Comparison of ENCODE assay signal across 18 cellular contexts in genomic region chr20:51189814-51190782, GRCh38.
A peak's percentile ranks its signal among the peaks of the same experiment; 100 is the strongest.
DNase-seq lines count a peak whose midpoint lies in the region; ATAC-seq and TF ChIP-seq lines count a peak whose summit lies in the region.
"Had no signal": no experiment of that assay in that cellular context is flagged by ENCODE, and none has a peak within 500 bp of the region (broad histone marks: within the 10 kb centered on the region; RNA-seq: fewer than 3 reads in every experiment).

No MANE protein-coding gene starts in this region.

- no peak overlapping the region for H2BK12ac ChIP-seq in H9 (ENCODE audit: insufficient read length, low read depth, low read length)

- H3K36me3 Mint-ChIP-seq in H9 (ENCODE audit: insufficient read depth in 1 of 3, low read depth in 3 of 3) = no peaks in the 10 kb centered on the region
- no peaks in the 10 kb centered on the region for H3K36me3 Mint-ChIP-seq in endodermal cell (ENCODE audit: low read depth)
- H3K36me3 Mint-ChIP-seq in naive B cell = no peaks in the 10 kb centered on the region
- H3K36me3 Mint-ChIP-seq: CD4-positive, alpha-beta memory T cell had no signal

- no peaks in the 10 kb centered on the region for H4K20me1 ChIP-seq in H9 (ENCODE audit: control insufficient read depth, insufficient read depth, insufficient read length)

- H3K4ac ChIP-seq in H9 (ENCODE audit: low read depth, low read length) = no peak overlapping the region

- no peaks in the 10 kb centered on the region for H3K79me1 ChIP-seq in H9 (ENCODE audit: insufficient read depth, low read depth, low read length, poor library complexity, severe bottlenecking)

- H3K36me3 ChIP-seq in endodermal cell (ENCODE audit: control insufficient read depth, insufficient read depth, low read length) = no peaks in the 10 kb centered on the region
- H3K36me3 ChIP-seq: BE2C, SJSA1 had no signal

- no peak for TF ChIP-seq CTCF in AG10803 (conservative IDR thresholded peaks at IDR 0.05; ENCODE audit: low read length)
- TF ChIP-seq CTCF in H9 (conservative IDR thresholded peaks at IDR 0.05) = no peak
- TF ChIP-seq CTCF in endodermal cell (conservative IDR thresholded peaks at IDR 0.05) = no peak

- H3K79me2 ChIP-seq in H9 (ENCODE audit: insufficient read depth, low read length) = no peaks in the 10 kb centered on the region

- peak; percentile 58 to 73 for ATAC-seq in naive B cell (ENCODE audit: low read depth in 2 of 2)

- H4K8ac ChIP-seq in H9 (replicated peaks; ENCODE audit: insufficient read length, low read depth, low read length) = no peak overlapping the region

- no peak overlapping the region for H3K27ac ChIP-seq in H9 (ENCODE audit: insufficient read length, low read depth, low read length)
- peak overlapping the region; percentile 61 for H3K27ac ChIP-seq in endodermal cell (ENCODE audit: low read depth, low read length)
- H3K27ac ChIP-seq: GM23248, HL-60, RWPE1, SJSA1 had no signal

- no peak overlapping the region for H3K18ac ChIP-seq in H9 (ENCODE audit: insufficient read length, low read depth, low read length)

- no peak overlapping the region for H4K91ac ChIP-seq in H9 (ENCODE audit: insufficient read length, low read depth, low read length)

- no peak overlapping the region for H3K4me3 Mint-ChIP-seq in H9
- H3K4me3 Mint-ChIP-seq in endodermal cell = no peak overlapping the region
- H3K4me3 Mint-ChIP-seq in naive B cell = peak overlapping the region in 3 of 8 donors; percentile 28 to 75 (median 50)
- H3K4me3 Mint-ChIP-seq: CD4-positive, alpha-beta memory T cell had no signal

- no peak overlapping the region for H2AK5ac ChIP-seq in H9 (ENCODE audit: insufficient read length, low read length)

- no peak overlapping the region for H4K5ac ChIP-seq in H9 (ENCODE audit: insufficient read length, low read depth, low read length)

- H3K56ac ChIP-seq in H9 (ENCODE audit: insufficient read length, low read depth, low read length) = no peak overlapping the region

- H3K23me2 ChIP-seq in H9 (ENCODE audit: insufficient read length, low read depth, low read length, poor library complexity, severe bottlenecking) = no peaks in the 10 kb centered on the region

- H3K4me3 ChIP-seq in AG10803 (ENCODE audit: low read length) (no peak overlapping the region), endodermal cell (ENCODE audit: low read length) (no peak overlapping the region)
- H3K4me3 ChIP-seq: GM23248, SJSA1 had no signal

- H3K4me1 Mint-ChIP-seq in H9 (peaks cover 6 to 9% of the 10 kb centered on the region in 2 experiments; a peak in 3 of 4 replicates), endodermal cell (peaks cover 11% of the 10 kb centered on the region), naive B cell (peaks cover 5 to 19% (median 6%) of the 10 kb centered on the region in 3 donors)
- H3K4me1 Mint-ChIP-seq: CD4-positive, alpha-beta memory T cell had no signal

- no CpG with 5 or more reads among the region's 12 CpGs for WGBS in H9 (ENCODE audit: extremely low coverage, insufficient read length, low lambda C conversion rate)
- WGBS in endodermal cell (ENCODE audit: insufficient coverage in 1 of 2, insufficient read length in 1 of 2), 2 experiments = 89 to 91% methylated on average over 11 to 12 of the region's 12 CpGs

- H2BK20ac ChIP-seq in H9 (ENCODE audit: low read depth, low read length, poor library complexity, severe bottlenecking) = no peak overlapping the region

- no peak overlapping the region for H2BK120ac ChIP-seq in H9 (ENCODE audit: low read depth, low read length, poor library complexity, severe bottlenecking)

- no peak overlapping the region for H2BK15ac ChIP-seq in H9 (ENCODE audit: low read depth, low read length)

- DNase-seq in AG10803 (ENCODE audit: low read depth) (peak; percentile 7), H9 (peak; percentile 17), endodermal cell (peak; percentile 30), naive B cell (peak; percentile 14), anterior cingulate cortex (lab: John Stamatoyannopoulos, UW) (no peak), NCI-H187 (lab: John Stamatoyannopoulos, UW) (no peak), DMS153 (lab: John Stamatoyannopoulos, UW) (no peak), T-helper 9 cell (no peak)
- DNase-seq: BE2C; CD4-positive, alpha-beta memory T cell; GM23248; KG1; NCI-H2029 treated with DMSO at 0.1 percent for 48 hours; NCI-H524; OCI-M1 had no signal

- H3K4me1 ChIP-seq in H9 (ENCODE audit: insufficient read depth, low read length) (0 out of 2 replicates have a peak, but pooled peaks cover 3% of the 10 kb centered on the region), endodermal cell (ENCODE audit: control insufficient read depth, insufficient read depth, low read length) (peaks cover 21% of the 10 kb centered on the region)
- H3K4me1 ChIP-seq: BE2C had no signal

- H3K4me2 ChIP-seq in H9 (ENCODE audit: insufficient read depth, insufficient read length, low read length) = no peak overlapping the region

- no peak overlapping the region for H3K27ac Mint-ChIP-seq in H9
- H3K27ac Mint-ChIP-seq in endodermal cell = no peak overlapping the region
- peak overlapping the region in 2 of 6 donors; percentile 26 to 60 for H3K27ac Mint-ChIP-seq in naive B cell
- H3K27ac Mint-ChIP-seq: CD4-positive, alpha-beta memory T cell had no signal

- H3K9me3 ChIP-seq in H9 (ENCODE audit: control insufficient read depth, low read depth, low read length) (no peaks in the 10 kb centered on the region), endodermal cell (ENCODE audit: control insufficient read depth, low read length) (peaks cover 2% of the 10 kb centered on the region)
- H3K9me3 ChIP-seq: BE2C, SJSA1 had no signal

- no peaks in the 10 kb centered on the region for H3K27me3 ChIP-seq in H9 (ENCODE audit: insufficient read depth, low read length)
- H3K27me3 ChIP-seq in endodermal cell (ENCODE audit: control insufficient read depth, insufficient read depth, low read length, poor library complexity, severe bottlenecking) = no peaks in the 10 kb centered on the region
- H3K27me3 ChIP-seq: BE2C had no signal

- no peak overlapping the region; the same call in 1 of the 2 replicates for H3K14ac ChIP-seq in H9 (ENCODE audit: insufficient read depth, low read length)

- H2BK5ac ChIP-seq in H9 (ENCODE audit: insufficient read length, low read length) = no peak overlapping the region

- no peaks in the 10 kb centered on the region; a peak in 1 of 5 replicates for H3K9me3 Mint-ChIP-seq in H9
- H3K9me3 Mint-ChIP-seq in endodermal cell = no peaks in the 10 kb centered on the region
- peaks cover 0 to under 1% (median 0%) of the 10 kb centered on the region in 7 donors for H3K9me3 Mint-ChIP-seq in naive B cell

- no peak overlapping the region for H3T11ph ChIP-seq in H9 (ENCODE audit: low read length)

- no peak overlapping the region for H2AFZ ChIP-seq in H9 (ENCODE audit: low read length)
- H2AFZ ChIP-seq: GM23248 had no signal

- no peak overlapping the region for H3K23ac ChIP-seq in H9 (ENCODE audit: insufficient read length, low read depth, low read length)

- H3K27me3 Mint-ChIP-seq in H9 (ENCODE audit: low read depth) (peaks cover 5% of the 10 kb centered on the region), endodermal cell (ENCODE audit: insufficient read depth) (peaks cover 9% of the 10 kb centered on the region), naive B cell (peaks cover 17 to 26% (median 19%) of the 10 kb centered on the region in 3 donors)

- H3K9ac ChIP-seq in H9 (ENCODE audit: extremely low read depth, insufficient read length, low read length) = no peak overlapping the region
- no peak overlapping the region for H3K9ac ChIP-seq in endodermal cell (ENCODE audit: extremely low read depth, low read length, poor library complexity, severe bottlenecking)
- H3K9ac ChIP-seq: GM23248 had no signal

Comparison
In these comparisons a context has a peak if more than half of its experiments do, and no peak if none do; other contexts are left out.
1. DNase-seq: peak in AG10803 (single experiment), H9 (single experiment), endodermal cell (single experiment) and naive B cell (single experiment); none in anterior cingulate cortex (0 of 58), NCI-H187 (0 of 2), DMS153 (single experiment) and T-helper 9 cell (single experiment).